ENCODE assay signal across 13 cellular contexts in genomic region chr6:63560806-63561672, GRCh38. TPM values are rescaled to one million over a fixed set of nuclear protein-coding genes. Genes with fewer than 3 reads are reported as not detected.
A peak's percentile ranks its signal among the peaks of the same experiment; 100 is the strongest.
DNase-seq lines count a peak whose midpoint lies in the region; ATAC-seq, FAIRE-seq and TF ChIP-seq lines count a peak whose summit lies in the region.
"Had no signal": no experiment of that assay in that cellular context is flagged by ENCODE, and none has a peak within 500 bp of the region (broad histone marks: within the 10 kb centered on the region; RNA-seq: fewer than 3 reads in every experiment).

No MANE protein-coding gene starts in this region.

- no peaks in the 10 kb centered on the region for H3K4me1 Mint-ChIP-seq in activated CD8-positive, alpha-beta memory T cell treated with anti-CD3 and anti-CD28 coated beads, Interleukin-2, amount 10 ng/mL, durations not matched to agents 7 days and 5 days
- H3K4me1 Mint-ChIP-seq: activated T-helper 17 cell treated with anti-CD3 and anti-CD28 coated beads, Interleukin-2, amount 50 U/mL, for 72 hours had no signal

- H3K4me3 ChIP-seq in A549: no peak overlapping the region
- no peak overlapping the region for H3K4me3 ChIP-seq in epithelial cell of esophagus (ENCODE audit: low read length)
- no peak overlapping the region for H3K4me3 ChIP-seq in lower lobe of right lung
- H3K4me3 ChIP-seq in prostate gland: no peak overlapping the region
- H3K4me3 ChIP-seq: mucosa of descending colon had no signal

- H3K4me2 ChIP-seq in A549: peak overlapping the region; percentile 79

- TF ChIP-seq CTCF in A549 (IDR thresholded peaks at IDR 0.05) (no peak), epithelial cell of esophagus (IDR thresholded peaks at IDR 0.05; ENCODE audit: insufficient read depth, low read depth, low read length, missing control alignments) (no peak), lower lobe of right lung (IDR thresholded peaks at IDR 0.05) (no peak), prostate gland (IDR thresholded peaks at IDR 0.05) (no peak)

- peaks cover 27% of the 10 kb centered on the region for H3K27me3 Mint-ChIP-seq in activated CD8-positive, alpha-beta memory T cell treated with anti-CD3 and anti-CD28 coated beads, Interleukin-2, amount 10 ng/mL, durations not matched to agents 7 days and 5 days

- WGBS in A549 (ENCODE audit: missing lambda C conversion rate): 10% methylated on average over 3 of the region's 3 CpGs
- WGBS in prostate gland: 50% methylated on average over 3 of the region's 3 CpGs

- peak; percentile 98 to 99 for TF ChIP-seq EP300 in A549 (IDR thresholded peaks at IDR 0.05)

- H3K36me3 ChIP-seq in lower lobe of right lung: no peaks in the 10 kb centered on the region
- H3K36me3 ChIP-seq in prostate gland: no peaks in the 10 kb centered on the region

- H3K4me1 ChIP-seq in A549 (peaks cover 74% of the 10 kb centered on the region), lower lobe of right lung (no peaks in the 10 kb centered on the region), prostate gland (replicated peaks) (no peaks in the 10 kb centered on the region)

- intact Hi-C loops in lower lobe of right lung (cut with DNase I): no loop called here
- intact Hi-C loops in prostate gland (cut with DNase I): loop anchor here (10.0 kb wide), 1 partner anchor 46 kb away; no protein-coding TSS in a partner anchor

- POLR2A ChIA-PET in A549 (lab: Yijun Ruan, JAX): interaction anchor here (1.0 to 1.7 kb wide), 4 partner anchors 13 to 119 kb away, joined by 3 to 9 read pairs (median 6); no protein-coding TSS in a partner anchor

- TF ChIP-seq RAD21 in A549 (conservative IDR thresholded peaks at IDR 0.05 in 1 of 2, IDR thresholded peaks at IDR 0.05 in 1 of 2): peak in 1 of 2 experiments; percentile 66; a peak in 3 of 5 replicates

- H3K9me3 ChIP-seq in A549 (no peaks in the 10 kb centered on the region), lower lobe of right lung (no peaks in the 10 kb centered on the region), prostate gland (no peaks in the 10 kb centered on the region)
- H3K9me3 ChIP-seq: mucosa of descending colon had no signal

- CTCF ChIA-PET in A549 (lab: Yijun Ruan, JAX): interaction anchor here (1.0 to 1.6 kb wide), 3 partner anchors 10 to 120 kb away, joined by 3 read pairs; no protein-coding TSS in a partner anchor
- CTCF ChIA-PET in activated CD8-positive, alpha-beta memory T cell treated with anti-CD3 and anti-CD28 coated beads, Interleukin-2, amount 10 ng/mL, durations not matched to agents 7 days and 5 days (lab: Charles Lee): no interaction called here

- no peak for TF ChIP-seq POLR2A in A549 (IDR thresholded peaks at IDR 0.05; ENCODE audit: low read length)
- TF ChIP-seq POLR2A in prostate gland (IDR thresholded peaks at IDR 0.05): no peak

- no peak overlapping the region for H3K4me3 Mint-ChIP-seq in activated CD8-positive, alpha-beta memory T cell treated with anti-CD3 and anti-CD28 coated beads, Interleukin-2, amount 10 ng/mL, durations not matched to agents 7 days and 5 days
- H3K4me3 Mint-ChIP-seq: activated CD8-positive, alpha-beta T cell treated with anti-CD3 and anti-CD28 coated beads for 36 hours; activated T-helper 17 cell treated with anti-CD3 and anti-CD28 coated beads, Interleukin-2, amount 50 U/mL, for 72 hours had no signal

- peak; percentile 95 to 96 for ATAC-seq in A549
- ATAC-seq in lower lobe of right lung: peak; percentile 77 to 90
- no peak for ATAC-seq in HG03280 (IDR thresholded peaks at IDR 0.05; ENCODE audit: unreplicated experiment)
- no peak for ATAC-seq in activated CD8-positive, alpha-beta memory T cell treated with anti-CD3 and anti-CD28 coated beads, Interleukin-2, amount 10 ng/mL, durations not matched to agents 7 days and 5 days
- ATAC-seq: activated CD8-positive, alpha-beta T cell treated with anti-CD3 and anti-CD28 coated beads for 36 hours; activated T-helper 17 cell treated with anti-CD3 and anti-CD28 coated beads, Interleukin-2, amount 50 U/mL, for 72 hours; mucosa of descending colon had no signal

- peak overlapping the region; percentile 98 to 100 for H3K27ac ChIP-seq in A549
- H3K27ac ChIP-seq in lower lobe of right lung: no peak overlapping the region
- H3K27ac ChIP-seq in prostate gland: no peak overlapping the region

- no peaks in the 10 kb centered on the region for H3K27me3 ChIP-seq in lower lobe of right lung (ENCODE audit: low read depth)
- H3K27me3 ChIP-seq in prostate gland (replicated peaks; ENCODE audit: insufficient read depth): no peaks in the 10 kb centered on the region

- no peaks in the 10 kb centered on the region for H3K36me3 Mint-ChIP-seq in activated CD8-positive, alpha-beta memory T cell treated with anti-CD3 and anti-CD28 coated beads, Interleukin-2, amount 10 ng/mL, durations not matched to agents 7 days and 5 days

- peak; percentile 82 for FAIRE-seq in A549 (lab: Jason Lieb, UNC)
- FAIRE-seq: GM18507 had no signal

- H3K9me3 Mint-ChIP-seq in activated CD8-positive, alpha-beta memory T cell treated with anti-CD3 and anti-CD28 coated beads, Interleukin-2, amount 10 ng/mL, durations not matched to agents 7 days and 5 days (ENCODE audit: low read depth): no peaks in the 10 kb centered on the region
- H3K9me3 Mint-ChIP-seq: activated CD8-positive, alpha-beta T cell treated with anti-CD3 and anti-CD28 coated beads for 36 hours; activated T-helper 17 cell treated with anti-CD3 and anti-CD28 coated beads, Interleukin-2, amount 50 U/mL, for 72 hours had no signal

- no peak overlapping the region for H3K27ac Mint-ChIP-seq in activated CD8-positive, alpha-beta memory T cell treated with anti-CD3 and anti-CD28 coated beads, Interleukin-2, amount 10 ng/mL, durations not matched to agents 7 days and 5 days
- H3K27ac Mint-ChIP-seq: activated CD8-positive, alpha-beta T cell treated with anti-CD3 and anti-CD28 coated beads for 36 hours; activated T-helper 17 cell treated with anti-CD3 and anti-CD28 coated beads, Interleukin-2, amount 50 U/mL, for 72 hours had no signal

- peak; percentile 83 to 95 for DNase-seq in A549 (ENCODE audit: low read depth in 1 of 2, low spot score in 1 of 2)
- DNase-seq in LHCN-M2 (ENCODE audit: low read depth): peak; percentile 28
- DNase-seq in epithelial cell of esophagus (ENCODE audit: low read depth): peak; percentile 57
- no peak for DNase-seq in lower lobe of right lung
- DNase-seq in activated CD8-positive, alpha-beta memory T cell treated with anti-CD3 and anti-CD28 coated beads, Interleukin-2, amount 10 ng/mL, durations not matched to agents 7 days and 5 days: no peak
- DNase-seq in mesenteric fat pad (ENCODE audit: low spot score): no peak
- DNase-seq in prostate gland (ENCODE audit: low spot score): no peak
- DNase-seq: activated CD8-positive, alpha-beta T cell treated with anti-CD3 and anti-CD28 coated beads for 36 hours; KG1; mucosa of descending colon had no signal

TF ChIP-seq in A549, 52 proteins besides CTCF, POLR2A, EP300 and RAD21 (continues in another document):
- no peak for TF ChIP-seq MAFK (IDR thresholded peaks at IDR 0.05; ENCODE audit: partially characterized antibody)
- peak; percentile 79; the same call in 1 of the 2 replicates for TF ChIP-seq HOXB5 (CRISPR knock-in tag; IDR thresholded peaks at IDR 0.05)
- TF ChIP-seq HMGXB4 (CRISPR knock-in tag; IDR thresholded peaks at IDR 0.05; ENCODE audit: borderline replicate concordance): no peak
- TF ChIP-seq GATA3 (IDR thresholded peaks at IDR 0.05; ENCODE audit: borderline replicate concordance): peak; percentile 96
- peak; percentile 98 for TF ChIP-seq BCL3 (IDR thresholded peaks at IDR 0.05)
- no peak for TF ChIP-seq ZNF302 (CRISPR knock-in tag; IDR thresholded peaks at IDR 0.05)
- TF ChIP-seq FOSL2 (IDR thresholded peaks at IDR 0.05): peak; percentile 85
- peak; percentile 96 for TF ChIP-seq FOSL2 (CRISPR knock-in tag; IDR thresholded peaks at IDR 0.05)
- peak; percentile 96 to 98 for TF ChIP-seq JUN (IDR thresholded peaks at IDR 0.05)
- peak; percentile 68 for TF ChIP-seq SMC3 (IDR thresholded peaks at IDR 0.05)
- no peak for TF ChIP-seq RCOR1 (IDR thresholded peaks at IDR 0.05; ENCODE audit: low read depth, low read length)

RNA-seq across cellular contexts. Expression of gene PTP4A1, which starts 11.2 kb away (rescaled TPM):
- polyA plus RNA-seq in A549 (2011; rRNA removed): 220 and 333 TPM in 2 replicates
- polyA plus RNA-seq in A549 (2012; cell fraction: cytosol; rRNA removed): 29.5 and 36.6 TPM in 2 replicates
- polyA plus RNA-seq in A549 (2012; cell fraction: nucleus; rRNA removed): 3.5 and 15.9 TPM in 2 replicates
- 152 to 179 TPM (median 166 TPM) in 3 replicates for polyA plus RNA-seq in A549 (2017; fragmentation: RNase III; extraction: RNeasy Plus Mini Kit Qiagen cat#74134 plus additional on column Dnase treatment)
- polyA minus RNA-seq in A549 (2011; rRNA and poly(A)+ RNA removed): 95.2 and 105 TPM in 2 replicates
- 19.0 and 28.5 TPM in 2 replicates for total RNA-seq in LHCN-M2 (2014; rRNA removed)
- 36.2 TPM for polyA plus RNA-seq in LHCN-M2 (2012)
- total RNA-seq in lower lobe of right lung: 57.6 TPM
- 10 to 100 TPM; 63.6 to 70.2 TPM for total RNA-seq in activated CD8-positive, alpha-beta memory T cell treated with anti-CD3 and anti-CD28 coated beads, Interleukin-2, amount 10 ng/mL, durations not matched to agents 7 days and 5 days
- 34.3 TPM for total RNA-seq in mesenteric fat pad
- total RNA-seq in prostate gland: 10 to 100 TPM; 25.5 to 29.3 TPM

Comparison
In these comparisons a context has a peak if more than half of its experiments do, and no peak if none do; other contexts are left out.
1. ATAC-seq: peak in A549 (2 of 2) and lower lobe of right lung (2 of 2); none in HG03280 (single experiment) and activated CD8-positive, alpha-beta memory T cell treated with anti-CD3 and anti-CD28 coated beads, Interleukin-2, amount 10 ng/mL, durations not matched to agents 7 days and 5 days (single experiment).
2. DNase-seq: peak in A549 (2 of 2), LHCN-M2 (single experiment) and epithelial cell of esophagus (single experiment); none in lower lobe of right lung (single experiment), activated CD8-positive, alpha-beta memory T cell treated with anti-CD3 and anti-CD28 coated beads, Interleukin-2, amount 10 ng/mL, durations not matched to agents 7 days and 5 days (single experiment), mesenteric fat pad (single experiment) and prostate gland (single experiment).
3. H3K27ac ChIP-seq: peak in A549 (2 of 2); none in lower lobe of right lung (single experiment) and prostate gland (0 of 2).